Comparison of ENCODE assay signal across 9 cellular contexts in genomic region chr6:1608222-1608975, GRCh38. TPM values are rescaled to one million over a fixed set of nuclear protein-coding genes. Genes with fewer than 3 reads are reported as not detected.
DNase-seq lines count a peak whose midpoint lies in the region; ATAC-seq and TF ChIP-seq lines count a peak whose summit lies in the region.
"Had no signal": no experiment of that assay in that cellular context is flagged by ENCODE, and none has a peak within 500 bp of the region (broad histone marks: within the 10 kb centered on the region; RNA-seq: fewer than 3 reads in every experiment).

No MANE protein-coding gene starts in this region.

- H3K4me3 Mint-ChIP-seq in activated T-cell treated with anti-CD3 and anti-CD28 coated beads, Interleukin-2, amount 50 U/mL, for 4 hours = peak overlapping the region; percentile 31

- H3K9me3 Mint-ChIP-seq in activated T-cell treated with anti-CD3 and anti-CD28 coated beads, Interleukin-2, amount 50 U/mL, for 4 hours = no peaks in the 10 kb centered on the region

- no peak for TF ChIP-seq POLR2A in gastroesophageal sphincter (IDR thresholded peaks at IDR 0.05)

- peaks cover 52% of the 10 kb centered on the region for H3K4me1 Mint-ChIP-seq in activated T-cell treated with anti-CD3 and anti-CD28 coated beads, Interleukin-2, amount 50 U/mL, for 4 hours (ENCODE audit: low read depth)

- WGBS in gastroesophageal sphincter (ENCODE audit: low coverage in 1 of 2), 2 donors = 16% methylated on average over 5 of the region's 48 CpGs; no CpG with 5 or more reads in 1 of the 2 donors

- H3K4me1 ChIP-seq in thoracic aorta (ENCODE audit: control insufficient read depth in 1 of 2, low read depth in 2 of 2) = peaks cover 0 to 10% of the 10 kb centered on the region in 2 donors
- H3K4me1 ChIP-seq in gastroesophageal sphincter = peaks cover 0 to 72% (median 12%) of the 10 kb centered on the region in 3 donors

- no peaks in the 10 kb centered on the region for H3K36me3 ChIP-seq in WERI-Rb-1
- H3K36me3 ChIP-seq in thoracic aorta = peaks cover 14% of the 10 kb centered on the region
- H3K36me3 ChIP-seq in gastroesophageal sphincter = no peaks in the 10 kb centered on the region

- H3K9me3 ChIP-seq in WERI-Rb-1 (ENCODE audit: severe bottlenecking) = no peaks in the 10 kb centered on the region
- no peaks in the 10 kb centered on the region for H3K9me3 ChIP-seq in iPS-18c (ENCODE audit: control insufficient read depth, insufficient read depth, low read length)
- H3K9me3 ChIP-seq in thoracic aorta = no peaks in the 10 kb centered on the region
- H3K9me3 ChIP-seq in gastroesophageal sphincter = no peaks in the 10 kb centered on the region

- H3K27me3 Mint-ChIP-seq in activated T-cell treated with anti-CD3 and anti-CD28 coated beads, Interleukin-2, amount 50 U/mL, for 4 hours (ENCODE audit: low read depth) = peaks cover 63% of the 10 kb centered on the region

- peak overlapping the region; percentile 9; the same call in 1 of the 2 replicates for H3K4me3 ChIP-seq in WERI-Rb-1 (ENCODE audit: low read depth, low read length)
- peak overlapping the region; percentile 39; the same call in 1 of the 2 replicates for H3K4me3 ChIP-seq in iPS-18c (ENCODE audit: insufficient read depth, low read depth, low read length)
- peak overlapping the region; percentile 88 for H3K4me3 ChIP-seq in thoracic aorta
- H3K4me3 ChIP-seq in gastroesophageal sphincter = peak overlapping the region in 1 of 2 donors; percentile 71

- H3K36me3 Mint-ChIP-seq in activated T-cell treated with anti-CD3 and anti-CD28 coated beads, Interleukin-2, amount 50 U/mL, for 4 hours (ENCODE audit: insufficient read depth) = no peaks in the 10 kb centered on the region

- H3K27me3 ChIP-seq in WERI-Rb-1 (ENCODE audit: insufficient read depth, low read depth, severe bottlenecking) = peaks cover 87% of the 10 kb centered on the region
- H3K27me3 ChIP-seq in thoracic aorta (replicated peaks; ENCODE audit: insufficient read depth) = no peaks in the 10 kb centered on the region
- H3K27me3 ChIP-seq in gastroesophageal sphincter = peaks cover 90% of the 10 kb centered on the region

- no peak for DNase-seq in activated T-cell treated with anti-CD3 and anti-CD28 coated beads, Interleukin-2, amount 50 U/mL, for 4 hours
- DNase-seq in activated T-cell treated with anti-CD3 and anti-CD28 coated beads, Interleukin-2, amount 50 U/mL, for 1 hour = no peak
- DNase-seq in WERI-Rb-1 (peak; percentile 31), thoracic aorta (ENCODE audit: low spot score) (no peak), GDM1 (lab: John Stamatoyannopoulos, UW) (no peak)

- TF ChIP-seq CTCF in WERI-Rb-1 (IDR thresholded peaks at IDR 0.05; ENCODE audit: low read depth, low read length) (no peak), thoracic aorta (IDR thresholded peaks at IDR 0.05) (no peak), gastroesophageal sphincter (IDR thresholded peaks at IDR 0.05) (no peak)

- no peak for TF ChIP-seq EP300 in gastroesophageal sphincter (IDR thresholded peaks at IDR 0.05)

- H3K27ac ChIP-seq in WERI-Rb-1 (no peak overlapping the region), thoracic aorta (peak overlapping the region; percentile 96 to 98), gastroesophageal sphincter (peak overlapping the region in 2 of 4 donors; percentile 96 to 99)

- no peak for ATAC-seq in activated T-cell treated with anti-CD3 and anti-CD28 coated beads, Interleukin-2, amount 50 U/mL, for 4 hours
- ATAC-seq in thoracic aorta (ENCODE audit: insufficient number of reproducible peaks, low FRiP score, low read depth) (no peak), HG03460 (IDR thresholded peaks at IDR 0.05; ENCODE audit: unreplicated experiment) (no peak), gastroesophageal sphincter (no peak)
- ATAC-seq: activated CD4-positive, CD25-positive, alpha-beta regulatory T cell treated with anti-CD3 and anti-CD28 coated beads, Interleukin-2, amount 50 U/mL, for 24 hours had no signal

RNA-seq across cellular contexts. Expression of gene FOXC1, which starts 1.3 kb away (rescaled TPM):
- total RNA-seq in activated T-cell treated with anti-CD3 and anti-CD28 coated beads, Interleukin-2, amount 50 U/mL, for 4 hours = under 1 TPM; 0.05 to 0.08 (median 0.05) TPM
- total RNA-seq in thoracic aorta = 100 to 1,000 TPM; 103 to 109 TPM
- 10 to 100 TPM in 2 of 4 donors, 1 to 10 TPM in 2; 3.1 to 16.9 (median 7.2) TPM for total RNA-seq in gastroesophageal sphincter

Comparison
In these comparisons a context has a peak if more than half of its experiments do, and no peak if none do; other contexts are left out.
1. RNA of gene FOXC1, which starts 1.3 kb away (total RNA-seq): 103 to 109 TPM in thoracic aorta; 3.1 to 16.9 TPM in gastroesophageal sphincter and 0.05 to 0.08 TPM in activated T-cell treated with anti-CD3 and anti-CD28 coated beads, Interleukin-2, amount 50 U/mL, for 4 hours; every median in the first group is over 4 times any median in the second.